1 cellular context compared by ENCODE assay signal in genomic region chr9:124852829-124853531, GRCh38.
TF ChIP-seq lines count a peak whose summit lies in the region.

Gene WDR38 (plus strand): TSS chr9:124853460. CDS start chr9:124853532, 72 bp downstream.

TF ChIP-seq in K562, 482 proteins besides CTCF, POLR2A, EP300 and RAD21 (continued from another document):
- TF ChIP-seq, protein P1, sequence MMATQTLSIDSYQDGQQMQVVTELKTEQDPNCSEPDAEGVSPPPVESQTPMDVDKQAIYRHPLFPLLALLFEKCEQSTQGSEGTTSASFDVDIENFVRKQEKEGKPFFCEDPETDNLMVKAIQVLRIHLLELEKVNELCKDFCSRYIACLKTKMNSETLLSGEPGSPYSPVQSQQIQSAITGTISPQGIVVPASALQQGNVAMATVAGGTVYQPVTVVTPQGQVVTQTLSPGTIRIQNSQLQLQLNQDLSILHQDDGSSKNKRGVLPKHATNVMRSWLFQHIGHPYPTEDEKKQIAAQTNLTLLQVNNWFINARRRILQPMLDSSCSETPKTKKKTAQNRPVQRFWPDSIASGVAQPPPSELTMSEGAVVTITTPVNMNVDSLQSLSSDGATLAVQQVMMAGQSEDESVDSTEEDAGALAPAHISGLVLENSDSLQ (IDR thresholded peaks at IDR 0.05): peak; percentile 58
- TF ChIP-seq NFYB (IDR thresholded peaks at IDR 0.05; ENCODE audit: extremely low read depth, insufficient read length): no peak
- TF ChIP-seq, protein P2, sequence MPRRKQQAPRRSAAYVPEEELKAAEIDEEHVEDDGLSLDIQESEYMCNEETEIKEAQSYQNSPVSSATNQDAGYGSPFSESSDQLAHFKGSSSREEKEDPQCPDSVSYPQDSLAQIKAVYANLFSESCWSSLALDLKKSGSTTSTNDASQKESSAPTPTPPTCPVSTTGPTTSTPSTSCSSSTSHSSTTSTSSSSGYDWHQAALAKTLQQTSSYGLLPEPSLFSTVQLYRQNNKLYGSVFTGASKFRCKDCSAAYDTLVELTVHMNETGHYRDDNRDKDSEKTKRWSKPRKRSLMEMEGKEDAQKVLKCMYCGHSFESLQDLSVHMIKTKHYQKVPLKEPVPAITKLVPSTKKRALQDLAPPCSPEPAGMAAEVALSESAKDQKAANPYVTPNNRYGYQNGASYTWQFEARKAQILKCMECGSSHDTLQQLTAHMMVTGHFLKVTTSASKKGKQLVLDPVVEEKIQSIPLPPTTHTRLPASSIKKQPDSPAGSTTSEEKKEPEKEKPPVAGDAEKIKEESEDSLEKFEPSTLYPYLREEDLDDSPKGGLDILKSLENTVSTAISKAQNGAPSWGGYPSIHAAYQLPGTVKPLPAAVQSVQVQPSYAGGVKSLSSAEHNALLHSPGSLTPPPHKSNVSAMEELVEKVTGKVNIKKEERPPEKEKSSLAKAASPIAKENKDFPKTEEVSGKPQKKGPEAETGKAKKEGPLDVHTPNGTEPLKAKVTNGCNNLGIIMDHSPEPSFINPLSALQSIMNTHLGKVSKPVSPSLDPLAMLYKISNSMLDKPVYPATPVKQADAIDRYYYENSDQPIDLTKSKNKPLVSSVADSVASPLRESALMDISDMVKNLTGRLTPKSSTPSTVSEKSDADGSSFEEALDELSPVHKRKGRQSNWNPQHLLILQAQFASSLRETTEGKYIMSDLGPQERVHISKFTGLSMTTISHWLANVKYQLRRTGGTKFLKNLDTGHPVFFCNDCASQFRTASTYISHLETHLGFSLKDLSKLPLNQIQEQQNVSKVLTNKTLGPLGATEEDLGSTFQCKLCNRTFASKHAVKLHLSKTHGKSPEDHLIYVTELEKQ (CRISPR knock-in tag; IDR thresholded peaks at IDR 0.05): no peak
- no peak for TF ChIP-seq NCOA1 (IDR thresholded peaks at IDR 0.05; ENCODE audit: low read depth)
- TF ChIP-seq DDX20 (tag; IDR thresholded peaks at IDR 0.05; ENCODE audit: low read depth): no peak
- 0 out of 4 replicates have a peak, but pooled peaks of 1 of the 2 experiments have one; percentile 28 for TF ChIP-seq KDM4B (IDR thresholded peaks at IDR 0.05; ENCODE audit: borderline replicate concordance in 2 of 2, low read depth in 1 of 2)
- TF ChIP-seq ZNF778 (CRISPR knock-in tag; IDR thresholded peaks at IDR 0.05): no peak
- TF ChIP-seq PHB2 (IDR thresholded peaks at IDR 0.05; ENCODE audit: low read depth): no peak
- TF ChIP-seq ZFP30 (CRISPR knock-in tag; IDR thresholded peaks at IDR 0.05; ENCODE audit: borderline replicate concordance): no peak
TF ChIP-seq in K562: peak in this region for 114.
